8 cellular contexts compared by ENCODE assay signal in the genomic region with DNA sequence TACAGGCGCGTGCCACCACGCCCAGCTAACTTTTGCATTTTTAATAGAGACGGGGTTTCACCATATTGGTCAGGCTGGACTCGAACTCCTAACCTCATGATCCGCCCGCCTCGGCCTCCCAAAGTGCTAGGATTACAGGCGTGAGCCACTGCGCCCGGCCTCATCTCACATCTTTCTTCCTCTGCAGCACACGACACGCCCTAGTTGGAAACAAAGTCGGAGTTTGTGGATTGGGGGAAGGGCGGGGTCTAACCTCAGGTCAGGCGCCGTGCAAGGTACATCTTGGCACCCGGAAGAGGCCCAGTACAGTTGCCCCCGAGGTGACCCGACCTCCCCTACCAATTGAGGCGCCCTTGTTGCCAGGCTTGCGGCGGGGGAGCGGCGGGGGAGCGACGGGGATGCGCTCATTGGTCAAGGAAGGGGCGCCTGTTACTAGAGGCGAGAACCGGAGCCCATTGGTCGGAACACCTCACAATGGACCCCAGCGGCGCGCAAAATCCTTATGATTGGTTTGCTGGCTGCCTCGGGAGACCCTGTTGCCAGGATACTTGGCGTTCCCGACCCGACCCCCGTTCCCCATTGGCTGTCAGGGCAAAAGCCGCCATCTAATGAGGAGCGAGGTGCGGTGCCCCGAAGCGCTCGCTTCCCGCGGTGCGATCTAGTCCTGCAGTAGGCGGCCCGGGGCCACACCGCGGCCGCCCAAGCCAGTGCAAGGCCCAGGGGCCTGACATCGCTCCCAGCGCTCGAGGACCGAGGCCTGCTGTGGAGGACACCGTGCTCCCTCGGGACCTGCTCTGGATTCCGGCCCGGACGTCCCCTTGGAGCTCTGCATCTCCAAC. TPM values are rescaled to one million over a fixed set of nuclear protein-coding genes. Genes with fewer than 3 reads are reported as not detected.
A peak's percentile ranks its signal among the peaks of the same experiment; 100 is the strongest.
DNase-seq lines count a peak whose midpoint lies in the region; ATAC-seq lines count a peak whose summit lies in the region.

TSS of gene REC8 (plus strand) at position 659 of the 839 bp plus-strand sequence. CDS start 473 bp downstream, outside the sequence.

- peak within 1 kb of the TSS; percentile 81 for H3K27ac Mint-ChIP-seq in activated CD8-positive, alpha-beta T cell treated with anti-CD3 and anti-CD28 coated beads, Interleukin-2, amount 10 ng/mL, durations not matched to agents 7 days and 5 days
- peak within 1 kb of the TSS; percentile 84 for H3K27ac Mint-ChIP-seq in memory B cell

- H3K27me3 Mint-ChIP-seq in activated CD8-positive, alpha-beta T cell treated with anti-CD3 and anti-CD28 coated beads, Interleukin-2, amount 10 ng/mL, durations not matched to agents 7 days and 5 days (ENCODE audit: low read depth), result no peaks in the 10 kb centered on the region
- H3K27me3 Mint-ChIP-seq in memory B cell, result no peaks in the 10 kb centered on the region

- CTCF ChIA-PET in activated CD8-positive, alpha-beta T cell treated with anti-CD3 and anti-CD28 coated beads, Interleukin-2, amount 10 ng/mL, durations not matched to agents 7 days and 5 days (lab: Charles Lee), result interaction anchor here (0.6 to 2.5 kb wide), 2 partner anchors 11 to 44 kb away, joined by 5 to 7 read pairs; partner anchors contain the start of genes IRF9 and MDP1

- H3K4me1 Mint-ChIP-seq in activated CD8-positive, alpha-beta T cell treated with anti-CD3 and anti-CD28 coated beads, Interleukin-2, amount 10 ng/mL, durations not matched to agents 7 days and 5 days (ENCODE audit: low read depth), result peaks cover 50% of the 10 kb centered on the region
- H3K4me1 Mint-ChIP-seq in memory B cell, result peaks cover 22% of the 10 kb centered on the region

- peaks cover 60% of the 10 kb centered on the region for H3K36me3 Mint-ChIP-seq in activated CD8-positive, alpha-beta T cell treated with anti-CD3 and anti-CD28 coated beads, Interleukin-2, amount 10 ng/mL, durations not matched to agents 7 days and 5 days (ENCODE audit: low read depth)
- peaks cover 16% of the 10 kb centered on the region for H3K36me3 Mint-ChIP-seq in memory B cell

- peak; percentile 98 for DNase-seq in DMS 273 treated with DMSO at 0.1 percent for 48 hours (lab: John Stamatoyannopoulos, UW)
- peak; percentile 98 for DNase-seq in NCI-H1694 (lab: John Stamatoyannopoulos, UW)
- peak; percentile 85 for DNase-seq in activated CD8-positive, alpha-beta T cell treated with anti-CD3 and anti-CD28 coated beads, Interleukin-2, amount 10 ng/mL, durations not matched to agents 7 days and 5 days
- DNase-seq in effector CD4-positive, alpha-beta T cell, result peak; percentile 63
- DNase-seq in memory B cell (ENCODE audit: low spot score in 2 of 2), result peak; percentile 56 to 74
- peak; percentile 48 for DNase-seq in stimulated activated CD8-positive, alpha-beta memory T cell treated with anti-CD3 and anti-CD28 coated beads, Interleukin-12 subunit alpha, Interleukin-12 subunit beta, amount 100 ng/mL, for 4 hours (ENCODE audit: low read depth)

- peak within 1 kb of the TSS; percentile 77 for H3K4me3 Mint-ChIP-seq in activated CD8-positive, alpha-beta T cell treated with anti-CD3 and anti-CD28 coated beads, Interleukin-2, amount 10 ng/mL, durations not matched to agents 7 days and 5 days
- peak within 1 kb of the TSS; percentile 93 for H3K4me3 Mint-ChIP-seq in memory B cell

- no peaks in the 10 kb centered on the region for H3K9me3 Mint-ChIP-seq in activated CD8-positive, alpha-beta T cell treated with anti-CD3 and anti-CD28 coated beads, Interleukin-2, amount 10 ng/mL, durations not matched to agents 7 days and 5 days (ENCODE audit: insufficient read depth)
- H3K9me3 Mint-ChIP-seq in memory B cell, result no peaks in the 10 kb centered on the region

- POLR2A ChIA-PET in activated CD8-positive, alpha-beta T cell treated with anti-CD3 and anti-CD28 coated beads, Interleukin-2, amount 10 ng/mL, durations not matched to agents 7 days and 5 days (lab: Charles Lee), result interaction anchor here (0.6 to 6.2 kb wide), 10 partner anchors 9 to 1036 kb away, joined by 3 to 74 read pairs (median 4); partner anchors contain the start of genes IPO4 and IRF9

- peak; percentile 83 for ATAC-seq in GM21576 (IDR thresholded peaks at IDR 0.05; ENCODE audit: unreplicated experiment)
- peak; percentile 77 for ATAC-seq in activated CD8-positive, alpha-beta T cell treated with anti-CD3 and anti-CD28 coated beads, Interleukin-2, amount 10 ng/mL, durations not matched to agents 7 days and 5 days
- peak; percentile 90 for ATAC-seq in memory B cell (ENCODE audit: low read depth)
- ATAC-seq in GM18867 (IDR thresholded peaks at IDR 0.05; ENCODE audit: unreplicated experiment), result no peak

RNA-seq across cellular contexts. Expression of gene REC8, which starts in this region (rescaled TPM):
- total RNA-seq in activated CD8-positive, alpha-beta T cell treated with anti-CD3 and anti-CD28 coated beads, Interleukin-2, amount 10 ng/mL, durations not matched to agents 7 days and 5 days, result 10 to 100 TPM; 54.5 to 58.6 TPM

Comparison
In these comparisons a context has a peak if more than half of its experiments do, and no peak if none do; other contexts are left out.
1. DNase-seq: peak in every context shown above with its lines; median percentile 98 in DMS 273 treated with DMSO at 0.1 percent for 48 hours; 98 in NCI-H1694; 85 in activated CD8-positive, alpha-beta T cell treated with anti-CD3 and anti-CD28 coated beads, Interleukin-2, amount 10 ng/mL, durations not matched to agents 7 days and 5 days; 65 in memory B cell; 63 in effector CD4-positive, alpha-beta T cell; 48 in stimulated activated CD8-positive, alpha-beta memory T cell treated with anti-CD3 and anti-CD28 coated beads, Interleukin-12 subunit alpha, Interleukin-12 subunit beta, amount 100 ng/mL, for 4 hours.